Comparison of ENCODE assay signal across 9 cellular contexts in the genomic region with DNA sequence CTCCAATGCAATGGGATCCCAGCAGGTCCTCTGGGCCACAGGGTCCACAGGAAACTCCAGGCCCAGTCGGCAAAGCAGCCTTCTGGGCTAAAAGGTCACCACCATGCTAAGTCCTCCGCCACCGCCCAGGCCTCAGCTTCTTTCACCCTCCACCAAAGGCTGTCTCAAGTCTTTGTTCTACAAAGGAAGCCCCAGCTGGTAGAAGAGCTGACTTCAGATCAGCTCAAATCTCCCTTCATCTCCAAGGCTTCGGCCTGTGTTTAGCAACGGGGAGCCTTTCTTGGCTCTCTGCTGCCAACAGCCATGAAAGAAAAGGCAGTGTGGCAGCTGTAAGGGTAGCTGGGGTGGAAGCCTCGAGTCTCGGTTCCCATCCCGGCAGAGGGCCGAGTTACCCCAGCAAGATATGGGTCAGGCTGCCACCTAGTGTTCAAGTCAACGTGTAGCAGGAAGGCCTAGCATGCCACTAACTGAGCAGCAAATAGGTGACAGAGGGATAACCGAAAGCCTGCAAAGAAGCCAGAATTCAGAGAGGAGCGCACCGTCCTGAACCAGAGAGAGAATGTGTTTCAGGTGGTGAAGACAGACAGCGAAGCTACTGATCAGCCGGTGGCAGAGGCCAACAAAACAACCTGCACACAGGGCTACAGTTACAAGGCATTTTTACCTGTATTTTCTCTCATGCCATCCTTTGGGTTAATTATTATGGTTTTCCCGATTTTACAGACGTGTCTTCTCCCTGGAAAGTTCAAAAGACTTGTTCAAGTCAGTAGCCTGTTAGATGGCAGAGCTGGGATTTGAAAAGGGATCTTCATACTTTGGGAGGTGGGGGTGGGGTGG. TPM values are rescaled to one million over a fixed set of nuclear protein-coding genes. Genes with fewer than 3 reads are reported as not detected.
DNase-seq lines count a peak whose midpoint lies in the region; ATAC-seq and TF ChIP-seq lines count a peak whose summit lies in the region.
"Had no signal": no experiment of that assay in that cellular context is flagged by ENCODE, and none has a peak within 500 bp of the region (broad histone marks: within the 10 kb centered on the region; RNA-seq: fewer than 3 reads in every experiment).

No MANE protein-coding gene starts in this region.

- no peaks in the 10 kb centered on the region for H3K4me1 ChIP-seq in NT2/D1 (ENCODE audit: insufficient read depth, insufficient read length)
- peaks cover 7 to 10% of the 10 kb centered on the region in 2 donors for H3K4me1 ChIP-seq in esophagus (ENCODE audit: control insufficient read depth in 2 of 2, insufficient read depth in 2 of 2, low read length in 1 of 2)
- no peaks in the 10 kb centered on the region for H3K4me1 ChIP-seq in neural progenitor cell
- H3K4me1 ChIP-seq in stomach smooth muscle (ENCODE audit: control insufficient read depth, insufficient read depth, low read length) = peaks cover 11% of the 10 kb centered on the region

- H3K9me3 Mint-ChIP-seq in neural progenitor cell = peaks cover 20% of the 10 kb centered on the region

- H3K27ac ChIP-seq in esophagus (ENCODE audit: low read depth in 2 of 2, low read length in 1 of 2) (peak overlapping the region; percentile 87 to 95), neural progenitor cell (no peak overlapping the region), stomach smooth muscle (ENCODE audit: low read length) (peak overlapping the region; percentile 2)

- H3K4me3 Mint-ChIP-seq in neural progenitor cell = no peak overlapping the region

- H3K9me3 ChIP-seq in NT2/D1 (ENCODE audit: insufficient read depth, low read length) (no peaks in the 10 kb centered on the region), esophagus (ENCODE audit: control insufficient read depth in 2 of 2, insufficient read depth in 1 of 2, low read depth in 1 of 2, low read length in 1 of 2) (no peaks in the 10 kb centered on the region), neural progenitor cell (ENCODE audit: low read depth) (peaks cover 14% of the 10 kb centered on the region), stomach smooth muscle (ENCODE audit: control insufficient read depth in 2 of 2, low read length in 2 of 2) (no peaks in the 10 kb centered on the region)

- peak; percentile 90 for ATAC-seq in GM19395 (IDR thresholded peaks at IDR 0.05; ENCODE audit: unreplicated experiment)
- ATAC-seq in HG03469 (IDR thresholded peaks at IDR 0.05; ENCODE audit: unreplicated experiment) = peak; percentile 65

- H3K79me2 ChIP-seq in neural progenitor cell (ENCODE audit: low read depth) = no peaks in the 10 kb centered on the region

- H3K36me3 ChIP-seq in NT2/D1 (ENCODE audit: insufficient read depth, insufficient read length, low read length) (no peaks in the 10 kb centered on the region), esophagus (ENCODE audit: control insufficient read depth in 2 of 2, insufficient read depth in 2 of 2, low read length in 1 of 2) (no peaks in the 10 kb centered on the region), neural progenitor cell (no peaks in the 10 kb centered on the region), stomach smooth muscle (ENCODE audit: control insufficient read depth in 2 of 2, insufficient read depth in 2 of 2, low read length in 2 of 2) (no peaks in the 10 kb centered on the region)

- H3K27ac Mint-ChIP-seq in neural progenitor cell = no peak overlapping the region

- no peaks in the 10 kb centered on the region for H3K36me3 Mint-ChIP-seq in neural progenitor cell

- TF ChIP-seq CTCF in neural progenitor cell (IDR thresholded peaks at IDR 0.05) = peak; percentile 27

- no peak overlapping the region for H3K4me2 ChIP-seq in neural progenitor cell

- DNase-seq in COLO668 (lab: John Stamatoyannopoulos, UW; ENCODE audit: unreplicated experiment) (peak; percentile 39), NT2/D1 (ENCODE audit: low read depth, low spot score) (peak; percentile 85), neural progenitor cell (ENCODE audit: low spot score) (peak; percentile 7)
- DNase-seq in activated CD8-positive, alpha-beta memory T cell treated with anti-CD3 and anti-CD28 coated beads, Interleukin-2, amount 50 U/mL, for 1 hour (ENCODE audit: extremely low read depth) = peak; percentile 26

- WGBS in esophagus, 2 donors = 30% methylated on average over 17 of the region's 17 CpGs

- H3K4me3 ChIP-seq in NT2/D1 (ENCODE audit: insufficient read length, low read depth) (no peak overlapping the region), esophagus (ENCODE audit: low read depth in 1 of 2, low read length in 2 of 2) (no peak overlapping the region), neural progenitor cell (no peak overlapping the region), stomach smooth muscle (ENCODE audit: low read length in 2 of 2) (peak overlapping the region in 1 of 2 donors; percentile 40)

- peaks cover 5% of the 10 kb centered on the region for H3K27me3 ChIP-seq in NT2/D1 (ENCODE audit: insufficient read depth, insufficient read length)
- H3K27me3 ChIP-seq in esophagus (ENCODE audit: control insufficient read depth in 1 of 2, insufficient read depth in 2 of 2, low read length in 2 of 2) = no peaks in the 10 kb centered on the region
- no peaks in the 10 kb centered on the region for H3K27me3 ChIP-seq in neural progenitor cell
- no peaks in the 10 kb centered on the region for H3K27me3 ChIP-seq in stomach smooth muscle (ENCODE audit: control insufficient read depth in 1 of 2, insufficient read depth in 2 of 2, low read length in 2 of 2)

- no peaks in the 10 kb centered on the region for H3K4me1 Mint-ChIP-seq in neural progenitor cell

- H3F3A ChIP-seq in neural progenitor cell (ENCODE audit: low read depth) = no peaks in the 10 kb centered on the region

- H3K9ac ChIP-seq in NT2/D1 (ENCODE audit: insufficient read length, low read depth) (no peak overlapping the region), neural progenitor cell (no peak overlapping the region), stomach smooth muscle (ENCODE audit: low read length in 2 of 2) (peak overlapping the region in 1 of 2 donors; percentile 36)

- peaks cover 5% of the 10 kb centered on the region for H3K27me3 Mint-ChIP-seq in neural progenitor cell (ENCODE audit: insufficient read depth, low read depth)

- H2AFZ ChIP-seq in neural progenitor cell (replicated peaks) = no peak overlapping the region

- H4K20me1 ChIP-seq in neural progenitor cell (ENCODE audit: low read depth) = no peaks in the 10 kb centered on the region

RNA-seq across cellular contexts. Expression of a gene that starts 26.8 kb away (rescaled TPM):
- 1,000 to 10,000 TPM; 4,198 to 5,125 TPM for polyA plus RNA-seq in esophagus
- total RNA-seq in neural progenitor cell (ENCODE audit: low replicate concordance) = not detected in 2 replicates
- total RNA-seq: T-helper 2 cell treated with Interferon-gamma antibody and Interleukin-4, amounts not matched to agents 100 ng/mL and 5 ng/mL, for 36 hours had no signal

Comparison
In these comparisons a context has a peak if more than half of its experiments do, and no peak if none do; other contexts are left out.
1. DNase-seq: peak in every context shown above with its lines; median percentile 85 in NT2/D1; 39 in COLO668; 26 in activated CD8-positive, alpha-beta memory T cell treated with anti-CD3 and anti-CD28 coated beads, Interleukin-2, amount 50 U/mL, for 1 hour; 7 in neural progenitor cell.